1 cellular context compared by ENCODE assay signal in the genomic region with DNA sequence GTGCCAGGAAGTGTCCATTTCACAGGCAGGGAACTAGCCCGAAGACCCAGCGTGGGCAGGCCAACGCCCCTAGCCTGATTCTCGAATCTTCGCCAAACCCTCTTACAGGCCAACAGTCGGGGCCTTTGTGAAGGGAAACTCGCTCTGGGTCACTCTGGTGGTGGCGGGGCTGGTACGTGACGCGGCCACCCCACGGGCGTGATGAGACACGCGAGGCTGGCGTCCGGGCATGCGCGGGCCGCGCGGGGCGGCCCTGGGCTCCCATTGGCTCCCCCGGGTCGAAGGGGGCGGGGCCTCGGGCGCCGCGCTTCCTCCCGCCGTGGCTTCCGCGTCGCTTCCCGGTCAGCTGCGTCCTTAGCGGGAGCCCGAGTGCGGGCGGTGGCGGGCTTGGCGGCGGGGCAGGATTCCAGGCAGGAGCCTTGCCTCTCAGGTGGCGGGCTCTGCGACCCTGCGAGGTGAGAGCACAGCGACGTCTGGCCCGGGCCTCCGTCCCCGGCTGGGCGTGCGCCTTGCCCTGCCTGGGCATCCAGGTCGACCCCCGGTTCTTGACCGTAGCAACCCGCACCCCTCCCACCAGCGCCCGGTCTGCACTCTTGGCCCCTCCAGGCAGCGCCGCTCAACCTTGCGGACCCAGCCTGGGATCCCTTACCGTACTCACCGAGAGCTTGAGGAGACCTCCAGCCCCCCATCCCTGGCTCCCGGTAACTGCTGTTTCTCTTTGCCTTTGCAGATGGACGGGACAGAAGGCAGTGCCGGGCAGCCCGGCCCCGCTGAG.
A peak's percentile ranks its signal among the peaks of the same experiment; 100 is the strongest.
TF ChIP-seq lines count a peak whose summit lies in the region.

Gene FRMD8, plus strand, starts transcription at position 331 of the 775 bp plus-strand sequence. Its CDS starts 400 bp downstream, at position 731.

TF ChIP-seq in HepG2, 621 proteins besides CTCF, POLR2A, EP300 and RAD21 (continued from another document and continues in another):
- TF ChIP-seq BRF2 (CRISPR knock-in tag; IDR thresholded peaks at IDR 0.05) (peak; percentile 32; the same call in 1 of the 2 replicates), MED1 (CRISPR knock-in tag; IDR thresholded peaks at IDR 0.05) (peak; percentile 28), TFAP4 (IDR thresholded peaks at IDR 0.05; ENCODE audit: borderline replicate concordance, low read depth) (peak; percentile 88; the same call in 1 of the 2 replicates), SNAI1 (CRISPR knock-in tag; IDR thresholded peaks at IDR 0.05; ENCODE audit: borderline replicate concordance) (no peak), RXRB (CRISPR knock-in tag; IDR thresholded peaks at IDR 0.05; ENCODE audit: borderline replicate concordance) (0 out of 2 replicates have a peak, but pooled peaks have one; percentile 27), ZBTB10 (CRISPR knock-in tag; IDR thresholded peaks at IDR 0.05; ENCODE audit: borderline replicate concordance) (no peak), ZNF256 (CRISPR knock-in tag; conservative IDR thresholded peaks at IDR 0.05) (no peak), ZNF740 (CRISPR knock-in tag; IDR thresholded peaks at IDR 0.05) (no peak), PHF8 (CRISPR knock-in tag; IDR thresholded peaks at IDR 0.05) (peak; percentile 69), ZNF563 (CRISPR knock-in tag; IDR thresholded peaks at IDR 0.05) (peak; percentile 87; the same call in 1 of the 2 replicates), ZMAT3 (CRISPR knock-in tag; conservative IDR thresholded peaks at IDR 0.05) (0 out of 2 replicates have a peak, but pooled peaks have one; percentile 49), PAWR (CRISPR knock-in tag; IDR thresholded peaks at IDR 0.05; ENCODE audit: borderline replicate concordance) (0 out of 2 replicates have a peak, but pooled peaks have one; percentile 67), THAP8 (CRISPR knock-in tag; IDR thresholded peaks at IDR 0.05; ENCODE audit: borderline replicate concordance) (0 out of 2 replicates have a peak, but pooled peaks have one; percentile 68), ATM (IDR thresholded peaks at IDR 0.05; ENCODE audit: borderline replicate concordance) (no peak), MEF2D (CRISPR knock-in tag; IDR thresholded peaks at IDR 0.05) (0 out of 2 replicates have a peak, but pooled peaks have one; percentile 7), KDM1A (CRISPR knock-in tag; IDR thresholded peaks at IDR 0.05) (no peak), PITX1 (CRISPR knock-in tag; IDR thresholded peaks at IDR 0.05) (no peak; the same call in 1 of the 2 replicates), MEIS1 (CRISPR knock-in tag; IDR thresholded peaks at IDR 0.05; ENCODE audit: borderline replicate concordance) (peak; percentile 54; the same call in 1 of the 2 replicates), ZNF572 (CRISPR knock-in tag; IDR thresholded peaks at IDR 0.05) (peak; percentile 73; the same call in 1 of the 2 replicates), ATF7-NPFF (CRISPR knock-in tag; IDR thresholded peaks at IDR 0.05; ENCODE audit: low read depth) (peak; percentile 42), CBX2 (IDR thresholded peaks at IDR 0.05; ENCODE audit: low read depth, low read length) (no peak), CBX2 (CRISPR knock-in tag; IDR thresholded peaks at IDR 0.05; ENCODE audit: low read depth) (no peak; the same call in 1 of the 2 replicates), SIN3B (IDR thresholded peaks at IDR 0.05; ENCODE audit: low read length) (no peak), TEAD2 (CRISPR knock-in tag; IDR thresholded peaks at IDR 0.05) (no peak), TCF12 (IDR thresholded peaks at IDR 0.05) (no peak), TCF12 (CRISPR knock-in tag; IDR thresholded peaks at IDR 0.05) (peak; percentile 75; the same call in 1 of the 2 replicates), HNRNPK (IDR thresholded peaks at IDR 0.05; ENCODE audit: low read depth, low read length, poor library complexity, severe bottlenecking) (peak; percentile 54), ZNF101 (CRISPR knock-in tag; IDR thresholded peaks at IDR 0.05; ENCODE audit: borderline replicate concordance, low read depth) (0 out of 2 replicates have a peak, but pooled peaks have one; percentile 44), ZNF83 (CRISPR knock-in tag; IDR thresholded peaks at IDR 0.05; ENCODE audit: borderline replicate concordance) (peak; percentile 54; the same call in 1 of the 2 replicates), NFRKB (IDR thresholded peaks at IDR 0.05) (no peak), MXD4 (CRISPR knock-in tag; IDR thresholded peaks at IDR 0.05) (no peak; the same call in 1 of the 2 replicates), SETDB1 (CRISPR knock-in tag; IDR thresholded peaks at IDR 0.05; ENCODE audit: borderline replicate concordance) (no peak), ZEB1 (IDR thresholded peaks at IDR 0.05; ENCODE audit: insufficient replicate concordance, low read depth) (no peak), ZSCAN21 (CRISPR knock-in tag; IDR thresholded peaks at IDR 0.05; ENCODE audit: borderline replicate concordance) (peak; percentile 68; the same call in 1 of the 2 replicates), ZNF234 (CRISPR knock-in tag; conservative IDR thresholded peaks at IDR 0.05) (peak; percentile 92; the same call in 1 of the 2 replicates), ZNF138 (CRISPR knock-in tag; IDR thresholded peaks at IDR 0.05; ENCODE audit: low read depth) (0 out of 2 replicates have a peak, but pooled peaks have one; percentile 43)
- TF ChIP-seq, protein P1, sequence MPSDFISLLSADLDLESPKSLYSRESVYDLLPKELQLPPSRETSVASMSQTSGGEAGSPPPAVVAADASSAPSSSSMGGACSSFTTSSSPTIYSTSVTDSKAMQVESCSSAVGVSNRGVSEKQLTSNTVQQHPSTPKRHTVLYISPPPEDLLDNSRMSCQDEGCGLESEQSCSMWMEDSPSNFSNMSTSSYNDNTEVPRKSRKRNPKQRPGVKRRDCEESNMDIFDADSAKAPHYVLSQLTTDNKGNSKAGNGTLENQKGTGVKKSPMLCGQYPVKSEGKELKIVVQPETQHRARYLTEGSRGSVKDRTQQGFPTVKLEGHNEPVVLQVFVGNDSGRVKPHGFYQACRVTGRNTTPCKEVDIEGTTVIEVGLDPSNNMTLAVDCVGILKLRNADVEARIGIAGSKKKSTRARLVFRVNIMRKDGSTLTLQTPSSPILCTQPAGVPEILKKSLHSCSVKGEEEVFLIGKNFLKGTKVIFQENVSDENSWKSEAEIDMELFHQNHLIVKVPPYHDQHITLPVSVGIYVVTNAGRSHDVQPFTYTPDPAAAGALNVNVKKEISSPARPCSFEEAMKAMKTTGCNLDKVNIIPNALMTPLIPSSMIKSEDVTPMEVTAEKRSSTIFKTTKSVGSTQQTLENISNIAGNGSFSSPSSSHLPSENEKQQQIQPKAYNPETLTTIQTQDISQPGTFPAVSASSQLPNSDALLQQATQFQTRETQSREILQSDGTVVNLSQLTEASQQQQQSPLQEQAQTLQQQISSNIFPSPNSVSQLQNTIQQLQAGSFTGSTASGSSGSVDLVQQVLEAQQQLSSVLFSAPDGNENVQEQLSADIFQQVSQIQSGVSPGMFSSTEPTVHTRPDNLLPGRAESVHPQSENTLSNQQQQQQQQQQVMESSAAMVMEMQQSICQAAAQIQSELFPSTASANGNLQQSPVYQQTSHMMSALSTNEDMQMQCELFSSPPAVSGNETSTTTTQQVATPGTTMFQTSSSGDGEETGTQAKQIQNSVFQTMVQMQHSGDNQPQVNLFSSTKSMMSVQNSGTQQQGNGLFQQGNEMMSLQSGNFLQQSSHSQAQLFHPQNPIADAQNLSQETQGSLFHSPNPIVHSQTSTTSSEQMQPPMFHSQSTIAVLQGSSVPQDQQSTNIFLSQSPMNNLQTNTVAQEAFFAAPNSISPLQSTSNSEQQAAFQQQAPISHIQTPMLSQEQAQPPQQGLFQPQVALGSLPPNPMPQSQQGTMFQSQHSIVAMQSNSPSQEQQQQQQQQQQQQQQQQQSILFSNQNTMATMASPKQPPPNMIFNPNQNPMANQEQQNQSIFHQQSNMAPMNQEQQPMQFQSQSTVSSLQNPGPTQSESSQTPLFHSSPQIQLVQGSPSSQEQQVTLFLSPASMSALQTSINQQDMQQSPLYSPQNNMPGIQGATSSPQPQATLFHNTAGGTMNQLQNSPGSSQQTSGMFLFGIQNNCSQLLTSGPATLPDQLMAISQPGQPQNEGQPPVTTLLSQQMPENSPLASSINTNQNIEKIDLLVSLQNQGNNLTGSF (CRISPR knock-in tag; IDR thresholded peaks at IDR 0.05): 0 out of 2 replicates have a peak, but pooled peaks have one; percentile 46
- TF ChIP-seq, protein P2, sequence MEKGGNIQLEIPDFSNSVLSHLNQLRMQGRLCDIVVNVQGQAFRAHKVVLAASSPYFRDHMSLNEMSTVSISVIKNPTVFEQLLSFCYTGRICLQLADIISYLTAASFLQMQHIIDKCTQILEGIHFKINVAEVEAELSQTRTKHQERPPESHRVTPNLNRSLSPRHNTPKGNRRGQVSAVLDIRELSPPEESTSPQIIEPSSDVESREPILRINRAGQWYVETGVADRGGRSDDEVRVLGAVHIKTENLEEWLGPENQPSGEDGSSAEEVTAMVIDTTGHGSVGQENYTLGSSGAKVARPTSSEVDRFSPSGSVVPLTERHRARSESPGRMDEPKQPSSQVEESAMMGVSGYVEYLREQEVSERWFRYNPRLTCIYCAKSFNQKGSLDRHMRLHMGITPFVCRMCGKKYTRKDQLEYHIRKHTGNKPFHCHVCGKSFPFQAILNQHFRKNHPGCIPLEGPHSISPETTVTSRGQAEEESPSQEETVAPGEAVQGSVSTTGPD (CRISPR knock-in tag; IDR thresholded peaks at IDR 0.05): no peak
- TF ChIP-seq, protein P3, sequence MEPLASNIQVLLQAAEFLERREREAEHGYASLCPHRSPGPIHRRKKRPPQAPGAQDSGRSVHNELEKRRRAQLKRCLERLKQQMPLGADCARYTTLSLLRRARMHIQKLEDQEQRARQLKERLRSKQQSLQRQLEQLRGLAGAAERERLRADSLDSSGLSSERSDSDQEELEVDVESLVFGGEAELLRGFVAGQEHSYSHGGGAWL (CRISPR knock-in tag; IDR thresholded peaks at IDR 0.05): peak; percentile 70; the same call in 1 of the 2 replicates
- TF ChIP-seq, protein P4, sequence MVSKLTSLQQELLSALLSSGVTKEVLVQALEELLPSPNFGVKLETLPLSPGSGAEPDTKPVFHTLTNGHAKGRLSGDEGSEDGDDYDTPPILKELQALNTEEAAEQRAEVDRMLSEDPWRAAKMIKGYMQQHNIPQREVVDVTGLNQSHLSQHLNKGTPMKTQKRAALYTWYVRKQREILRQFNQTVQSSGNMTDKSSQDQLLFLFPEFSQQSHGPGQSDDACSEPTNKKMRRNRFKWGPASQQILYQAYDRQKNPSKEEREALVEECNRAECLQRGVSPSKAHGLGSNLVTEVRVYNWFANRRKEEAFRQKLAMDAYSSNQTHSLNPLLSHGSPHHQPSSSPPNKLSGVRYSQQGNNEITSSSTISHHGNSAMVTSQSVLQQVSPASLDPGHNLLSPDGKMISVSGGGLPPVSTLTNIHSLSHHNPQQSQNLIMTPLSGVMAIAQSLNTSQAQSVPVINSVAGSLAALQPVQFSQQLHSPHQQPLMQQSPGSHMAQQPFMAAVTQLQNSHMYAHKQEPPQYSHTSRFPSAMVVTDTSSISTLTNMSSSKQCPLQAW (CRISPR knock-in tag; IDR thresholded peaks at IDR 0.05): peak; percentile 73
